Comparison of ENCODE assay signal across 20 cellular contexts in genomic region chr4:184402239-184402638, GRCh38.
DNase-seq lines count a peak whose midpoint lies in the region; ATAC-seq and TF ChIP-seq lines count a peak whose summit lies in the region.
"Had no signal": no experiment of that assay in that cellular context is flagged by ENCODE, and none has a peak within 500 bp of the region (broad histone marks: within the 10 kb centered on the region; RNA-seq: fewer than 3 reads in every experiment).

No MANE protein-coding gene starts in this region.

- no peaks in the 10 kb centered on the region for H3K9me3 ChIP-seq in iPS-18a (ENCODE audit: control insufficient read depth, low read depth, low read length)
- H3K9me3 ChIP-seq: HAP-1, upper lobe of right lung had no signal

- peaks cover under 1% of the 10 kb centered on the region for H3K36me3 ChIP-seq in iPS-18a (ENCODE audit: control insufficient read depth, low read depth, low read length)

- peak overlapping the region; percentile 6 for H3K9ac ChIP-seq in iPS-18a (ENCODE audit: low read length)
- H3K9ac ChIP-seq: BLaER1 treated with 17β-estradiol and CSF1 and Interleukin-3, amounts not matched to agents 10 nM and 100 nM had no signal

- H3K27me3 Mint-ChIP-seq in activated CD8-positive, alpha-beta T cell treated with anti-CD3 and anti-CD28 coated beads for 36 hours = no peaks in the 10 kb centered on the region
- H3K27me3 Mint-ChIP-seq in activated CD8-positive, alpha-beta T cell treated with anti-CD3 and anti-CD28 coated beads, Interleukin-2, amount 10 ng/mL, durations not matched to agents 7 days and 5 days (ENCODE audit: low read depth) = no peaks in the 10 kb centered on the region
- H3K27me3 Mint-ChIP-seq in activated naive CD8-positive, alpha-beta T cell = no peaks in the 10 kb centered on the region

- CTCF ChIA-PET in activated CD8-positive, alpha-beta T cell treated with anti-CD3 and anti-CD28 coated beads for 36 hours (lab: Charles Lee) = interaction anchor here (1.5 kb wide), 1 partner anchor 19 kb away, joined by 3 read pairs; no protein-coding TSS in a partner anchor
- CTCF ChIA-PET in activated CD8-positive, alpha-beta T cell treated with anti-CD3 and anti-CD28 coated beads, Interleukin-2, amount 10 ng/mL, durations not matched to agents 7 days and 5 days (lab: Charles Lee) = no interaction called here

- H3K27ac Mint-ChIP-seq in activated CD8-positive, alpha-beta T cell treated with anti-CD3 and anti-CD28 coated beads for 36 hours = peak overlapping the region; percentile 3
- H3K27ac Mint-ChIP-seq in activated CD8-positive, alpha-beta T cell treated with anti-CD3 and anti-CD28 coated beads, Interleukin-2, amount 10 ng/mL, durations not matched to agents 7 days and 5 days = no peak overlapping the region
- H3K27ac Mint-ChIP-seq in activated naive CD8-positive, alpha-beta T cell = peak overlapping the region; percentile 70
- H3K27ac Mint-ChIP-seq in stimulated activated effector memory CD8-positive, alpha-beta T cell treated with anti-CD3 and anti-CD28 coated beads, Interleukin-12 subunit alpha, Interleukin-12 subunit beta, amount 100 ng/mL, for 72 hours = peak overlapping the region; percentile 78

- intact Hi-C loops in activated CD8-positive, alpha-beta T cell treated with anti-CD3 and anti-CD28 coated beads for 36 hours (cut with micrococcal nuclease) = no loop called here

- TF ChIP-seq CTCF in activated CD8-positive, alpha-beta T cell treated with anti-CD3 and anti-CD28 coated beads for 36 hours (IDR thresholded peaks at IDR 0.05) = no peak

- POLR2A ChIA-PET in activated CD8-positive, alpha-beta T cell treated with anti-CD3 and anti-CD28 coated beads for 36 hours (lab: Charles Lee) = no interaction called here
- POLR2A ChIA-PET in activated CD8-positive, alpha-beta T cell treated with anti-CD3 and anti-CD28 coated beads, Interleukin-2, amount 10 ng/mL, durations not matched to agents 7 days and 5 days (lab: Charles Lee) = no interaction called here

- DNase-seq in activated CD8-positive, alpha-beta T cell treated with anti-CD3 and anti-CD28 coated beads for 36 hours = no peak
- no peak for DNase-seq in activated CD8-positive, alpha-beta T cell treated with anti-CD3 and anti-CD28 coated beads, Interleukin-2, amount 10 ng/mL, durations not matched to agents 7 days and 5 days
- no peak for DNase-seq in stimulated activated effector memory CD8-positive, alpha-beta T cell treated with anti-CD3 and anti-CD28 coated beads, Interleukin-12 subunit alpha, Interleukin-12 subunit beta, amount 100 ng/mL, for 72 hours (ENCODE audit: low spot score in 2 of 2)
- DNase-seq in NCI-H2029 treated with DMSO at 0.1 percent for 48 hours (lab: John Stamatoyannopoulos, UW) (no peak), C1 segment of cervical spinal cord (lab: John Stamatoyannopoulos, UW) (no peak), DMS 273 treated with DMSO at 0.1 percent for 48 hours (lab: John Stamatoyannopoulos, UW) (no peak)
- DNase-seq: activated T-cell treated with anti-CD3 and anti-CD28 coated beads, Interleukin-2, amount 50 U/mL, for 4 hours; brain microvascular endothelial cell; foreskin melanocyte; GF-D8; MM.1S; NCI-H1694 treated with DMSO at 0.1 percent for 48 hours; NCI-H82; upper lobe of right lung had no signal

- H3K4me3 ChIP-seq in iPS-18a (ENCODE audit: low read length) = no peak overlapping the region
- H3K4me3 ChIP-seq: BLaER1 treated with 17β-estradiol and CSF1 and Interleukin-3, amounts not matched to agents 10 nM and 100 nM; HAP-1; upper lobe of right lung had no signal

- no peak for ATAC-seq in activated CD8-positive, alpha-beta T cell treated with anti-CD3 and anti-CD28 coated beads for 36 hours
- ATAC-seq in activated CD8-positive, alpha-beta T cell treated with anti-CD3 and anti-CD28 coated beads, Interleukin-2, amount 10 ng/mL, durations not matched to agents 7 days and 5 days = no peak
- ATAC-seq in stimulated activated effector memory CD8-positive, alpha-beta T cell treated with anti-CD3 and anti-CD28 coated beads, Interleukin-12 subunit alpha, Interleukin-12 subunit beta, amount 100 ng/mL, for 72 hours = no peak
- ATAC-seq: activated naive CD4-positive, alpha-beta T cell treated with anti-CD3 and anti-CD28 coated beads, Interleukin-2, amount 50 U/mL, for 72 hours; activated T-cell treated with anti-CD3 and anti-CD28 coated beads, Interleukin-2, amount 50 U/mL, for 4 hours; left lobe of liver; upper lobe of right lung had no signal

- H3K4me1 ChIP-seq in iPS-18a (ENCODE audit: control insufficient read depth, low read depth, low read length) = peaks cover 33% of the 10 kb centered on the region
- H3K4me1 ChIP-seq: HAP-1 had no signal

- peaks cover 55% of the 10 kb centered on the region for H3K36me3 Mint-ChIP-seq in activated CD8-positive, alpha-beta T cell treated with anti-CD3 and anti-CD28 coated beads for 36 hours (ENCODE audit: low read depth)
- peaks cover 79% of the 10 kb centered on the region for H3K36me3 Mint-ChIP-seq in activated CD8-positive, alpha-beta T cell treated with anti-CD3 and anti-CD28 coated beads, Interleukin-2, amount 10 ng/mL, durations not matched to agents 7 days and 5 days (ENCODE audit: low read depth)
- H3K36me3 Mint-ChIP-seq in activated naive CD8-positive, alpha-beta T cell = peaks cover 9% of the 10 kb centered on the region
- peaks cover 100% of the 10 kb centered on the region for H3K36me3 Mint-ChIP-seq in stimulated activated effector memory CD8-positive, alpha-beta T cell treated with anti-CD3 and anti-CD28 coated beads, Interleukin-12 subunit alpha, Interleukin-12 subunit beta, amount 100 ng/mL, for 72 hours

- peak overlapping the region; percentile 5 for H3K27ac ChIP-seq in iPS-18a (ENCODE audit: low read length)
- H3K27ac ChIP-seq: brain microvascular endothelial cell, upper lobe of right lung had no signal

- H3K27me3 ChIP-seq in iPS-18a (ENCODE audit: control insufficient read depth, insufficient read depth, low read length) = no peaks in the 10 kb centered on the region
- H3K27me3 ChIP-seq: BLaER1 treated with 17β-estradiol and CSF1 and Interleukin-3, amounts not matched to agents 10 nM and 100 nM; brain microvascular endothelial cell; upper lobe of right lung had no signal

- no peaks in the 10 kb centered on the region for H3K9me3 Mint-ChIP-seq in activated CD8-positive, alpha-beta T cell treated with anti-CD3 and anti-CD28 coated beads for 36 hours
- H3K9me3 Mint-ChIP-seq in activated CD8-positive, alpha-beta T cell treated with anti-CD3 and anti-CD28 coated beads, Interleukin-2, amount 10 ng/mL, durations not matched to agents 7 days and 5 days (ENCODE audit: insufficient read depth) = no peaks in the 10 kb centered on the region
- no peaks in the 10 kb centered on the region for H3K9me3 Mint-ChIP-seq in activated naive CD8-positive, alpha-beta T cell (ENCODE audit: low read depth)
- no peaks in the 10 kb centered on the region for H3K9me3 Mint-ChIP-seq in stimulated activated effector memory CD8-positive, alpha-beta T cell treated with anti-CD3 and anti-CD28 coated beads, Interleukin-12 subunit alpha, Interleukin-12 subunit beta, amount 100 ng/mL, for 72 hours
- H3K9me3 Mint-ChIP-seq: activated naive CD4-positive, alpha-beta T cell treated with anti-CD3 and anti-CD28 coated beads, Interleukin-2, amount 50 U/mL, for 72 hours; activated T-cell treated with anti-CD3 and anti-CD28 coated beads, Interleukin-2, amount 50 U/mL, for 4 hours had no signal

- peaks cover 48% of the 10 kb centered on the region for H3K4me1 Mint-ChIP-seq in activated CD8-positive, alpha-beta T cell treated with anti-CD3 and anti-CD28 coated beads for 36 hours (ENCODE audit: low read depth)
- peaks cover 13% of the 10 kb centered on the region for H3K4me1 Mint-ChIP-seq in activated CD8-positive, alpha-beta T cell treated with anti-CD3 and anti-CD28 coated beads, Interleukin-2, amount 10 ng/mL, durations not matched to agents 7 days and 5 days (ENCODE audit: low read depth)
- H3K4me1 Mint-ChIP-seq in activated naive CD8-positive, alpha-beta T cell (ENCODE audit: low read depth) = peaks cover 10% of the 10 kb centered on the region
- peaks cover 50% of the 10 kb centered on the region for H3K4me1 Mint-ChIP-seq in stimulated activated effector memory CD8-positive, alpha-beta T cell treated with anti-CD3 and anti-CD28 coated beads, Interleukin-12 subunit alpha, Interleukin-12 subunit beta, amount 100 ng/mL, for 72 hours

- H3K4me3 Mint-ChIP-seq in activated CD8-positive, alpha-beta T cell treated with anti-CD3 and anti-CD28 coated beads for 36 hours = no peak overlapping the region
- no peak overlapping the region for H3K4me3 Mint-ChIP-seq in activated CD8-positive, alpha-beta T cell treated with anti-CD3 and anti-CD28 coated beads, Interleukin-2, amount 10 ng/mL, durations not matched to agents 7 days and 5 days
- no peak overlapping the region for H3K4me3 Mint-ChIP-seq in activated naive CD8-positive, alpha-beta T cell
- H3K4me3 Mint-ChIP-seq in stimulated activated effector memory CD8-positive, alpha-beta T cell treated with anti-CD3 and anti-CD28 coated beads, Interleukin-12 subunit alpha, Interleukin-12 subunit beta, amount 100 ng/mL, for 72 hours = no peak overlapping the region
- H3K4me3 Mint-ChIP-seq: activated T-cell treated with anti-CD3 and anti-CD28 coated beads, Interleukin-2, amount 50 U/mL, for 4 hours had no signal
